22 cellular contexts compared by ENCODE assay signal in the genomic region with DNA sequence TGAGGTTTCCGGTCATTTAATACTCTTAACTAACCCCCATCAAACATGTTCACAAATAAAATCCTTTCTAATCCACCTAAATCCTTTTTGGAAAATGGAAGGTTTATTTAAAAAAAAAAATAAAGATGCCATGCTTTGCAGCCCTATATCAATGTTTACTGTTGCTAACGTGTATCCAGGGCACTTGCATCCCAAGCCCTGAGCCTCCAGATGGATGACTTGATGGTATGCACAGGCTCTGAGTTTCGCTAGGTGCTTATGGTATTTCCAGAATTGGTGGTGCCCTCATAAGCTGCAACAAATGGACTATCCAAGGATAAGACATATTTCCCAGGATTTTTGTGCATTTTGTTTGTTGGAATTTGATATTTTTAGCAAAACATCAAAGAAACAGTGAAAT.
"Had no signal": no experiment of that assay in that cellular context is flagged by ENCODE, and none has a peak within 500 bp of the region (broad histone marks: within the 10 kb centered on the region; RNA-seq: fewer than 3 reads in every experiment).

No MANE protein-coding gene starts in this region.

- H3K9me3 Mint-ChIP-seq: neural crest cell; stimulated activated effector memory CD8-positive, alpha-beta T cell treated with anti-CD3 and anti-CD28 coated beads, Interleukin-12 subunit alpha, Interleukin-12 subunit beta, amount 100 ng/mL, for 72 hours; stimulated activated naive B cell treated with anti-CD40 and anti-IgM and Interleukin-4, amounts not matched to agents 10 μg/mL and 1 μg/mL and 100 μg/mL, for 72 hours had no signal

- ATAC-seq: natural killer cell treated with Interleukin-12 subunit alpha and Interleukin-12 subunit beta and Interleukin-15 and Interleukin-18, amount 100 ng/mL, for 72 hours; pancreas; right cardiac atrium; right lobe of liver; stimulated activated effector memory CD8-positive, alpha-beta T cell treated with anti-CD3 and anti-CD28 coated beads, Interleukin-12 subunit alpha, Interleukin-12 subunit beta, amount 100 ng/mL, for 72 hours; stimulated activated naive B cell treated with anti-CD40 and anti-IgM and Interleukin-4, amounts not matched to agents 10 μg/mL and 1 μg/mL and 100 μg/mL, for 72 hours had no signal

- DNase-seq: nephron progenitor cell; nucleus accumbens; pancreas; retina; right cardiac atrium; right lobe of liver; sigmoid colon; small intestine; stimulated activated CD4-positive, alpha-beta T cell treated with anti-CD3 and anti-CD28 coated beads, Interleukin-15, amount 100 ng/mL, for 24 hours; stimulated activated CD4-positive, alpha-beta T cell treated with anti-CD3 and anti-CD28 coated beads, Interleukin-2, amount 100 ng/mL, for 24 hours; stimulated activated CD4-positive, alpha-beta T cell treated with anti-CD3 and anti-CD28 coated beads, Interleukin-2, amount 100 ng/mL, for 48 hours; stimulated activated CD4-positive, alpha-beta T cell treated with anti-CD3 and anti-CD28 coated beads, Interleukin-4, amount 100 ng/mL, for 24 hours; stimulated activated naive B cell treated with anti-CD40 and anti-IgM and Interleukin-4, amounts not matched to agents 10 μg/mL and 1 μg/mL and 100 μg/mL, for 72 hours; stimulated activated naive CD4-positive, alpha-beta T cell treated with Interleukin-2 at 50 U/mL for 16 hours; stomach; thyroid gland; trophoblast cell; upper lobe of left lung had no signal

- H3K4me1 Mint-ChIP-seq: stimulated activated effector memory CD8-positive, alpha-beta T cell treated with anti-CD3 and anti-CD28 coated beads, Interleukin-12 subunit alpha, Interleukin-12 subunit beta, amount 100 ng/mL, for 72 hours; stimulated activated naive B cell treated with anti-CD40 and anti-IgM and Interleukin-4, amounts not matched to agents 10 μg/mL and 1 μg/mL and 100 μg/mL, for 72 hours had no signal

- H3K4me3 Mint-ChIP-seq: natural killer cell treated with Interleukin-12 subunit alpha and Interleukin-12 subunit beta and Interleukin-15 and Interleukin-18, amount 100 ng/mL, for 72 hours; nephron progenitor cell; neural crest cell; stimulated activated effector memory CD8-positive, alpha-beta T cell treated with anti-CD3 and anti-CD28 coated beads, Interleukin-12 subunit alpha, Interleukin-12 subunit beta, amount 100 ng/mL, for 72 hours; stimulated activated naive B cell treated with anti-CD40 and anti-IgM and Interleukin-4, amounts not matched to agents 10 μg/mL and 1 μg/mL and 100 μg/mL, for 72 hours; stimulated activated naive CD8-positive, alpha-beta T cell treated with anti-CD3 and anti-CD28 coated beads, Interleukin-15, Interleukin-2, amounts not matched to agents 100 ng/mL and 50 ng/mL, for 24 hours had no signal

- H3K36me3 Mint-ChIP-seq: natural killer cell treated with Interleukin-12 subunit alpha and Interleukin-12 subunit beta and Interleukin-15 and Interleukin-18, amount 100 ng/mL, for 72 hours; stimulated activated effector memory CD8-positive, alpha-beta T cell treated with anti-CD3 and anti-CD28 coated beads, Interleukin-12 subunit alpha, Interleukin-12 subunit beta, amount 100 ng/mL, for 72 hours; stimulated activated naive B cell treated with anti-CD40 and anti-IgM and Interleukin-4, amounts not matched to agents 10 μg/mL and 1 μg/mL and 100 μg/mL, for 72 hours had no signal

- H3K27me3 Mint-ChIP-seq: natural killer cell treated with Interleukin-12 subunit alpha and Interleukin-12 subunit beta and Interleukin-15 and Interleukin-18, amount 100 ng/mL, for 72 hours; stimulated activated naive B cell treated with anti-CD40 and anti-IgM and Interleukin-4, amounts not matched to agents 10 μg/mL and 1 μg/mL and 100 μg/mL, for 72 hours; stimulated activated naive CD8-positive, alpha-beta T cell treated with anti-CD3 and anti-CD28 coated beads, Interleukin-15, Interleukin-2, amounts not matched to agents 100 ng/mL and 50 ng/mL, for 24 hours had no signal

- H3K27ac Mint-ChIP-seq: natural killer cell treated with Interleukin-12 subunit alpha and Interleukin-12 subunit beta and Interleukin-15 and Interleukin-18, amount 100 ng/mL, for 72 hours; nephron progenitor cell; stimulated activated effector memory CD8-positive, alpha-beta T cell treated with anti-CD3 and anti-CD28 coated beads, Interleukin-12 subunit alpha, Interleukin-12 subunit beta, amount 100 ng/mL, for 72 hours; stimulated activated naive B cell treated with anti-CD40 and anti-IgM and Interleukin-4, amounts not matched to agents 10 μg/mL and 1 μg/mL and 100 μg/mL, for 72 hours; stimulated activated naive CD8-positive, alpha-beta T cell treated with anti-CD3 and anti-CD28 coated beads, Interleukin-15, Interleukin-2, amounts not matched to agents 100 ng/mL and 50 ng/mL, for 24 hours had no signal
